In the genomic region with DNA sequence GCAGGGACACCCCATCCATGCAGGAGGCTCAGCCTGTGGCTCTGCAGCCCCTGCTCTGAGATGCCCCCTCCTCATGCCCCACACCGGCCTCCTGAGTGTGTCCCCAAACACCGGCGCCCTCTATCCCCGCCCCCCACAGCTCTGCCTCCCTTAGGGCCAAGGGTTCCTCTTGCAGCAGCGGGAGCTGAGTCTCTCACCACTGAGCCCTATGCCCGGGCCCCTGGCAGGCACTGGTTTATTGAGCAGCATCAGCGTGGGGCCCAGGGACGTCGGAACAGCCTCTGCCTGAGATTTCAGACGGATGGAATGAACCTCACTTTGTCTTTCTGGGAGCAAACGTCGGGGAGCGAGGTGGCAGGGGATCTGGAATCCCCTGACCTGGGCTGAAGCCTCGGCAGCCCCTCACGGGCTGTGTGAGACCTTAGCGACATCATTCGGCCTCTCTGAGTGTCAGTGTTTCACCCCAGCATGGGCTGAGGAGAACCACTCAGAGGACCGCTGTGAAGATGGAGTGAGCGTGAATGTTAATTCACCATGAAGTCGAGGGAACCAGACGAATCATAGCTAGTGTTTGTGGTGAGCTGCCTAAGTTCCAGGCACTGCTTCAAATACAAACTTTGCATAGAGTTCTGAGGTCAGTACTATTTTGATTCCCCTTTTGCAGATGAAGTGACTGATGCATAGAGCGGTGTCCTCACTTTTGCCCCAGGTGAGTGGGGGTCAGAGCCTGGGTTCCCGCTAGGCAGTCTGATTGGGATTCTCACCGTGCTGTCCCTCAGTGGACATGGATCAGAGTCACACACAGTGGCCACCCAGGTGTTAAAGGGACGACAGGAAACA, we compare ENCODE assay signal across 10 cellular contexts. TPM values are rescaled to one million over a fixed set of nuclear protein-coding genes. Genes with fewer than 3 reads are reported as not detected.
DNase-seq lines count a peak whose midpoint lies in the region; ATAC-seq and TF ChIP-seq lines count a peak whose summit lies in the region.
"Had no signal": no experiment of that assay in that cellular context is flagged by ENCODE, and none has a peak within 500 bp of the region (broad histone marks: within the 10 kb centered on the region; RNA-seq: fewer than 3 reads in every experiment).

No MANE protein-coding gene starts in this region.

- H2AFZ ChIP-seq in SK-N-SH (ENCODE audit: low read depth) = no peak overlapping the region

- TF ChIP-seq RAD21 in SK-N-SH (IDR thresholded peaks at IDR 0.05; ENCODE audit: low read length) = no peak

- H3K27ac ChIP-seq in SK-N-SH (ENCODE audit: low read depth in 2 of 2, low read length in 1 of 2) = no peak overlapping the region

- H4K20me1 ChIP-seq in SK-N-SH (ENCODE audit: insufficient read depth) = no peaks in the 10 kb centered on the region

- H3K9me2 ChIP-seq in SK-N-SH = no peaks in the 10 kb centered on the region

- WGBS in SK-N-SH (ENCODE audit: low lambda C conversion rate) = 85% methylated on average over 20 of the region's 25 CpGs

- in situ Hi-C loops in astrocyte of the cerebellum (cut with HindIII; ENCODE audit: low sequenced_read_pairs) = no loop called here

- TF ChIP-seq CTCF in GM10248 (IDR thresholded peaks at IDR 0.05; ENCODE audit: control extremely low read depth, extremely low read depth, low read depth, missing control alignments) (no peak), astrocyte of the cerebellum (IDR thresholded peaks at IDR 0.05; ENCODE audit: low read depth, low read length, missing control alignments) (no peak), SK-N-SH (IDR thresholded peaks at IDR 0.05) (no peak)

- H3K4me2 ChIP-seq in SK-N-SH = no peak overlapping the region

- H3K27me3 ChIP-seq in SK-N-SH (ENCODE audit: insufficient read depth) = peaks cover 6% of the 10 kb centered on the region; the same call in 1 of the 2 replicates

- no peak overlapping the region for H3K9ac ChIP-seq in SK-N-SH

- intact Hi-C loops in cardiac septum (cut with DNase I) = no loop called here

- H3K4me3 ChIP-seq in astrocyte of the cerebellum (ENCODE audit: low read depth, low read length) (no peak overlapping the region), SK-N-SH (ENCODE audit: low read depth in 2 of 2, low read length in 1 of 2) (no peak overlapping the region)

- H3K9me3 ChIP-seq in SK-N-SH = no peaks in the 10 kb centered on the region

- CTCF ChIA-PET in GM10248 (lab: Yijun Ruan, JAX) = interaction anchor here (0.6 to 1.4 kb wide), 7 partner anchors 9 to 140 kb away, joined by 3 to 5 read pairs (median 3); a partner anchor contains a TSS
- CTCF ChIA-PET in SK-N-SH (lab: Yijun Ruan, JAX) = interaction anchor here (1.0 kb wide), 1 partner anchor 63 kb away, joined by 3 read pairs; no protein-coding TSS in a partner anchor

- H3F3A ChIP-seq in SK-N-SH (replicated peaks; ENCODE audit: insufficient read depth) = peaks cover 14% of the 10 kb centered on the region

- DNase-seq in GM10248 (ENCODE audit: extremely low spot score) (peak; percentile 76), astrocyte of the cerebellum (ENCODE audit: low read depth) (peak; percentile 77), SK-N-SH (no peak), NCI-H82 (lab: John Stamatoyannopoulos, UW) (no peak), cardiac septum (ENCODE audit: low spot score) (no peak)
- no peak for DNase-seq in stimulated activated CD4-positive, alpha-beta T cell treated with anti-CD3 and anti-CD28 coated beads, Interleukin-2, amount 100 ng/mL, for 48 hours
- DNase-seq: activated CD4-positive, alpha-beta T cell treated with anti-CD3 and anti-CD28 coated beads, Interleukin-2, amount 50 U/mL, for 1 hour; NCI-H2171 had no signal

- POLR2A ChIA-PET in GM10248 (lab: Yijun Ruan, JAX) = interaction anchor here (0.5 to 0.7 kb wide), 2 partner anchors 30 to 225 kb away, joined by 3 read pairs; no protein-coding TSS in a partner anchor
- POLR2A ChIA-PET in SK-N-SH (lab: Yijun Ruan, JAX) = no interaction called here

- TF ChIP-seq EP300 in SK-N-SH (IDR thresholded peaks at IDR 0.05; ENCODE audit: borderline replicate concordance in 1 of 2, low read depth in 1 of 2, low read length in 1 of 2) = no peak

- peak; percentile 40 for ATAC-seq in GM19452 (IDR thresholded peaks at IDR 0.05; ENCODE audit: unreplicated experiment)
- ATAC-seq in HG03060 (IDR thresholded peaks at IDR 0.05; ENCODE audit: low read depth, unreplicated experiment) = peak; percentile 32

- no peaks in the 10 kb centered on the region for H3K36me3 ChIP-seq in SK-N-SH (replicated peaks in 1 of 2; ENCODE audit: control insufficient read depth in 1 of 2, insufficient read depth in 2 of 2, low read length in 1 of 2)

- peaks cover 6 to 10% of the 10 kb centered on the region in 2 experiments; a peak in 2 of 4 replicates for H3K4me1 ChIP-seq in SK-N-SH (ENCODE audit: control insufficient read depth in 1 of 2, insufficient read depth in 2 of 2, low read depth in 1 of 2, low read length in 1 of 2)

- H3K79me2 ChIP-seq in SK-N-SH (ENCODE audit: insufficient read depth) = no peaks in the 10 kb centered on the region

TF ChIP-seq in SK-N-SH, 30 proteins besides CTCF, POLR2A, EP300 and RAD21:
- TF ChIP-seq SIN3A (IDR thresholded peaks at IDR 0.05; ENCODE audit: borderline replicate concordance, low read depth, low read length) (no peak), GABPA (IDR thresholded peaks at IDR 0.05; ENCODE audit: low read depth) (no peak), FOSL2 (IDR thresholded peaks at IDR 0.05; ENCODE audit: borderline replicate concordance, low read depth) (no peak), CHD2 (IDR thresholded peaks at IDR 0.05; ENCODE audit: low read length, partially characterized antibody) (no peak), JUND (IDR thresholded peaks at IDR 0.05) (no peak), NFIC (IDR thresholded peaks at IDR 0.05; ENCODE audit: borderline replicate concordance) (no peak), POLR2AphosphoS5 (IDR thresholded peaks at IDR 0.05; ENCODE audit: low read depth, low read length) (no peak), RFX5 (IDR thresholded peaks at IDR 0.05; ENCODE audit: low read length) (no peak)
- TF ChIP-seq, protein P1, sequence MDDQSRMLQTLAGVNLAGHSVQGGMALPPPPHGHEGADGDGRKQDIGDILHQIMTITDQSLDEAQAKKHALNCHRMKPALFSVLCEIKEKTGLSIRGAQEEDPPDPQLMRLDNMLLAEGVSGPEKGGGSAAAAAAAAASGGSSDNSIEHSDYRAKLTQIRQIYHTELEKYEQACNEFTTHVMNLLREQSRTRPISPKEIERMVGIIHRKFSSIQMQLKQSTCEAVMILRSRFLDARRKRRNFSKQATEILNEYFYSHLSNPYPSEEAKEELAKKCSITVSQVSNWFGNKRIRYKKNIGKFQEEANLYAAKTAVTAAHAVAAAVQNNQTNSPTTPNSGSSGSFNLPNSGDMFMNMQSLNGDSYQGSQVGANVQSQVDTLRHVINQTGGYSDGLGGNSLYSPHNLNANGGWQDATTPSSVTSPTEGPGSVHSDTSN (IDR thresholded peaks at IDR 0.05) = no peak
TF ChIP-seq in SK-N-SH: peak in this region for 0.

RNA-seq across cellular contexts. Expression of a gene that starts 5.3 kb away (rescaled TPM):
- 15.9 and 27.2 TPM in 2 replicates for polyA plus RNA-seq in SK-N-SH (2012; rRNA removed)
- 13.7 and 16.7 TPM in 2 replicates for polyA plus RNA-seq in SK-N-SH (2012; cell fraction: cytosol; rRNA removed)
- 20.6 and 35.2 TPM in 2 replicates for polyA plus RNA-seq in SK-N-SH (2012; cell fraction: nucleus; rRNA removed)
- 0.51 TPM for total RNA-seq in cardiac septum

RNA-seq across cellular contexts. Expression of a gene that starts 43.2 kb away (rescaled TPM):
- polyA plus RNA-seq in SK-N-SH (2012; rRNA removed) = 45.9 and 52.9 TPM in 2 replicates
- 36.2 and 45.8 TPM in 2 replicates for polyA plus RNA-seq in SK-N-SH (2012; cell fraction: cytosol; rRNA removed)
- 42.9 and 47.0 TPM in 2 replicates for polyA plus RNA-seq in SK-N-SH (2012; cell fraction: nucleus; rRNA removed)
- total RNA-seq in cardiac septum = 20.3 TPM

RNA-seq across cellular contexts. Expression of a gene that starts 43.3 kb away (rescaled TPM):
- polyA plus RNA-seq in SK-N-SH (2012; rRNA removed) = 1,138 and 1,294 TPM in 2 replicates
- polyA plus RNA-seq in SK-N-SH (2012; cell fraction: cytosol; rRNA removed) = 1,164 and 1,171 TPM in 2 replicates
- polyA plus RNA-seq in SK-N-SH (2012; cell fraction: nucleus; rRNA removed) = 473 and 619 TPM in 2 replicates
- total RNA-seq in cardiac septum = 1,440 TPM

Comparison
In these comparisons a context has a peak if more than half of its experiments do, and no peak if none do; other contexts are left out.
1. DNase-seq: peak in GM10248 (single experiment) and astrocyte of the cerebellum (single experiment); none in SK-N-SH (single experiment), stimulated activated CD4-positive, alpha-beta T cell treated with anti-CD3 and anti-CD28 coated beads, Interleukin-2, amount 100 ng/mL, for 48 hours (0 of 2), NCI-H82 (single experiment) and cardiac septum (single experiment).